Comparison of ENCODE assay signal across 8 cellular contexts in genomic region chr20:32761417-32761830, GRCh38. TPM values are rescaled to one million over a fixed set of nuclear protein-coding genes. Genes with fewer than 3 reads are reported as not detected.
DNase-seq lines count a peak whose midpoint lies in the region; ATAC-seq and TF ChIP-seq lines count a peak whose summit lies in the region.

No MANE protein-coding gene starts in this region.

- H3K9ac ChIP-seq in ES-I3 (ENCODE audit: low read depth, low read length) = peak overlapping the region; percentile 64

- H3K27me3 ChIP-seq in Panc1 (ENCODE audit: control insufficient read depth, insufficient read depth, low read length) (no peaks in the 10 kb centered on the region), esophagus squamous epithelium (no peaks in the 10 kb centered on the region), psoas muscle (ENCODE audit: insufficient read depth in 3 of 3, low read length in 2 of 3) (no peaks in the 10 kb centered on the region)

- 47 to 62% methylated on average over 4 of the region's 6 CpGs for WGBS in esophagus squamous epithelium, 2 donors
- 38 to 44% (median 43%) methylated on average over 6 of the region's 6 CpGs for WGBS in psoas muscle, 3 donors

- peak overlapping the region; percentile 71 to 83 for H3K4me3 ChIP-seq in Panc1 (ENCODE audit: low read depth in 2 of 2, low read length in 2 of 2)
- H3K4me3 ChIP-seq in esophagus squamous epithelium = peak overlapping the region; percentile 57 to 92 (median 80)
- peak overlapping the region; percentile 80 for H3K4me3 ChIP-seq in psoas muscle

- ATAC-seq in Panc1 (no peak), psoas muscle (no peak)

- intact Hi-C loops in Panc1 (cut with micrococcal nuclease; ENCODE audit: unreplicated experiment) = no loop called here
- intact Hi-C loops in esophagus squamous epithelium (cut with DNase I) = no loop called here
- intact Hi-C loops in psoas muscle (cut with DNase I) = no loop called here

- CTCF ChIA-PET in Panc1 (lab: Charles Lee) = no interaction called here

- H3K4me1 ChIP-seq in ES-I3 (ENCODE audit: insufficient read depth, low read length) = peaks cover 19% of the 10 kb centered on the region
- peaks cover 6% of the 10 kb centered on the region; the same call in 1 of the 2 replicates for H3K4me1 ChIP-seq in Panc1 (ENCODE audit: control insufficient read depth, insufficient read depth, low read length)
- peaks cover 9 to 31% (median 14%) of the 10 kb centered on the region in 3 donors for H3K4me1 ChIP-seq in esophagus squamous epithelium
- peaks cover 8% of the 10 kb centered on the region for H3K4me1 ChIP-seq in psoas muscle

- peak overlapping the region; percentile 77 for H3K27ac ChIP-seq in Panc1 (ENCODE audit: low read length)
- H3K27ac ChIP-seq in esophagus squamous epithelium = no peak overlapping the region
- no peak overlapping the region for H3K27ac ChIP-seq in psoas muscle

- no peak for TF ChIP-seq POLR2A in esophagus squamous epithelium (IDR thresholded peaks at IDR 0.05)

- POLR2A ChIA-PET in Panc1 (lab: Charles Lee) = no interaction called here

- TF ChIP-seq CTCF in Panc1 (IDR thresholded peaks at IDR 0.05) = no peak
- no peak for TF ChIP-seq CTCF in esophagus squamous epithelium (IDR thresholded peaks at IDR 0.05)
- no peak for TF ChIP-seq CTCF in psoas muscle (IDR thresholded peaks at IDR 0.05)

- no peaks in the 10 kb centered on the region for H3K9me3 ChIP-seq in ES-I3 (ENCODE audit: control insufficient read depth, insufficient read depth, low read length)
- no peaks in the 10 kb centered on the region for H3K9me3 ChIP-seq in Panc1 (ENCODE audit: control insufficient read depth, insufficient read depth, low read depth, low read length)
- H3K9me3 ChIP-seq in esophagus squamous epithelium = no peaks in the 10 kb centered on the region
- no peaks in the 10 kb centered on the region for H3K9me3 ChIP-seq in psoas muscle

- DNase-seq in Panc1 (ENCODE audit: low read depth, low spot score) (no peak), esophagus squamous epithelium (lab: John Stamatoyannopoulos, UW) (no peak), psoas muscle (no peak), DMS114 treated with DMSO at 0.1 percent for 48 hours (lab: John Stamatoyannopoulos, UW; ENCODE audit: unreplicated experiment) (no peak), mucosa of gallbladder (ENCODE audit: low spot score) (no peak), occipital lobe (lab: John Stamatoyannopoulos, UW) (no peak)
- DNase-seq in stimulated activated CD4-positive, alpha-beta T cell treated with anti-CD3 and anti-CD28 coated beads, Interleukin-15, amount 100 ng/mL, for 24 hours = no peak

- in situ Hi-C loops in Panc1 (cut with HindIII; ENCODE audit: low pct_unique_long_range_greater_than_20kb, low sequenced_read_pairs) = no loop called here

- H3K36me3 ChIP-seq in ES-I3 (ENCODE audit: insufficient read depth, low read length) (peaks cover 14% of the 10 kb centered on the region), Panc1 (ENCODE audit: control insufficient read depth, insufficient read depth, low read length) (peaks cover 2% of the 10 kb centered on the region; the same call in 1 of the 2 replicates), esophagus squamous epithelium (no peaks in the 10 kb centered on the region), psoas muscle (ENCODE audit: insufficient read depth in 1 of 2, low read depth in 1 of 2) (no peaks in the 10 kb centered on the region)

- no TSS peak for BruUV-seq in Panc1 (replicated peaks; lab: Mats Ljungman, UMichigan)

RNA-seq across cellular contexts. Expression of gene DNMT3B, which starts 0.8 kb away (rescaled TPM):
- total RNA-seq in Panc1 (2021; ENCODE audit: unreplicated experiment) (3.5 TPM), esophagus squamous epithelium (1 to 10 TPM in 1 of 4 donors, under 1 TPM in 3; 0.44 to 2.2 (median 0.72) TPM), psoas muscle (under 1 TPM; 0.08 to 0.64 (median 0.24) TPM), mucosa of gallbladder (2.0 TPM), occipital lobe (4.8 TPM)
- polyA plus RNA-seq in Panc1 (2012; ENCODE audit: insufficient read length) = 2.1 TPM
- polyA plus RNA-seq in psoas muscle = under 1 TPM; 0.14 to 0.19 (median 0.17) TPM

RNA-seq across cellular contexts. Expression of gene COMMD7, which starts 18.2 kb away (rescaled TPM):
- 24.8 TPM for total RNA-seq in Panc1 (2021; ENCODE audit: unreplicated experiment)
- polyA plus RNA-seq in Panc1 (2012; ENCODE audit: insufficient read length) = 23.3 TPM
- total RNA-seq in esophagus squamous epithelium = 10 to 100 TPM in 2 of 4 donors, 1 to 10 TPM in 2; 9.8 to 22.5 (median 10.2) TPM
- total RNA-seq in psoas muscle = 10 to 100 TPM; 28.4 to 50.8 (median 43.4) TPM
- 10 to 100 TPM; 15.9 to 55.4 (median 38.3) TPM for polyA plus RNA-seq in psoas muscle
- 43.8 TPM for total RNA-seq in mucosa of gallbladder
- total RNA-seq in occipital lobe = 24.2 TPM

RNA-seq across cellular contexts. Expression of gene MAPRE1, which starts 58.3 kb away (rescaled TPM):
- total RNA-seq in Panc1 (2021; ENCODE audit: unreplicated experiment) = 160 TPM
- 98.9 TPM for polyA plus RNA-seq in Panc1 (2012; ENCODE audit: insufficient read length)
- total RNA-seq in esophagus squamous epithelium = 10 to 100 TPM; 50.8 to 76.5 (median 73.7) TPM
- total RNA-seq in psoas muscle = 10 to 100 TPM; 34.8 to 62.9 (median 54.7) TPM
- polyA plus RNA-seq in psoas muscle = 10 to 100 TPM; 30.9 to 77.8 (median 51.5) TPM
- total RNA-seq in mucosa of gallbladder = 85.9 TPM
- total RNA-seq in occipital lobe = 109 TPM
